8 cellular contexts compared by ENCODE assay signal in the genomic region with DNA sequence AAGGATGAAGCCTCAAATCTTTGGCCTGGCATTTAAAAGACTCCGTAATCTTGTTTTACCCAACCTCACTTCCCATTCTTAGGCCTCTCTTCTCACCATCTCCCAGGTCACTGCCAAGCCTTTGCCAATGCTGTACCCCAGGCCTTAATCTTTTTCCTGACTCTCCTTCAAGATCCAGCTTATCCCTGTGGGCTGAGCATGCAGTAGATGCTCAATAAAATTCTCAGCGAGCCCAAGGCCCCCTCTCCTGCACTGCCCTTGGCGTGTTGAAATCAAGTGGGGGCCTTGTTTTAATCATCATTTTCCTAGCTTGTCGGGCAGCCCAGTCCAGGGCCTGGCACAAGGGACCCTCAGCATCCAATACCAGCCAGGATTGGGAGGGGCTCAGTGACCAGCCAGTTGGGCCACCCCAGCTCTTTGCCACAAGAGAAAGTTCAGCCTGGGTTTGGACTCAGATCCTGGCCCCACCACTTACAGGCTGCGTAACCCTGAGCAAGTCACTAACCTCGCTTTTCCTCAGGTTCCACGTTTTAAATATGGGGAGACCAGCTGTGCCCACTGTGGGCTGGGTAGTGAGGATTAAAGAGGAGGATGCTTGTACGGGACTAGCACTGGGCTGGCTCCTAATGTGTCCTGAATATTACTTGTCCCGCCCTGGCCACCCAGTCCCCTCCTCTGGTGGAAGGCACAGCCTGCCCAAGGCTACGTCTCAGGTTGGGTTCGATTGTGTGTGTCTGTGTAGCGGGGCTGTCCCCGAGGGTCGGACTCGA. TPM values are rescaled to one million over a fixed set of nuclear protein-coding genes. Genes with fewer than 3 reads are reported as not detected.
DNase-seq lines count a peak whose midpoint lies in the region; ATAC-seq and TF ChIP-seq lines count a peak whose summit lies in the region.

No MANE protein-coding gene starts in this region.

- H3K27me3 ChIP-seq in DND-41 (ENCODE audit: insufficient read depth, low read length, poor library complexity), result no peaks in the 10 kb centered on the region
- no peaks in the 10 kb centered on the region for H3K27me3 ChIP-seq in Panc1 (ENCODE audit: control insufficient read depth, insufficient read depth, low read length)
- no peaks in the 10 kb centered on the region for H3K27me3 ChIP-seq in esophagus squamous epithelium
- H3K27me3 ChIP-seq in prostate gland (replicated peaks; ENCODE audit: insufficient read depth), result no peaks in the 10 kb centered on the region

- TF ChIP-seq CTCF in DND-41 (IDR thresholded peaks at IDR 0.05; ENCODE audit: borderline replicate concordance, extremely low read depth, low read length, poor library complexity, severe bottlenecking), result no peak
- no peak for TF ChIP-seq CTCF in Panc1 (IDR thresholded peaks at IDR 0.05)
- no peak for TF ChIP-seq CTCF in esophagus squamous epithelium (IDR thresholded peaks at IDR 0.05)
- no peak for TF ChIP-seq CTCF in prostate gland (IDR thresholded peaks at IDR 0.05)

- POLR2A ChIA-PET in Panc1 (lab: Charles Lee), result no interaction called here

- H3K4me1 ChIP-seq in DND-41 (ENCODE audit: insufficient read depth, low read length), result peaks cover 39% of the 10 kb centered on the region
- peaks cover 15% of the 10 kb centered on the region for H3K4me1 ChIP-seq in Panc1 (ENCODE audit: control insufficient read depth, insufficient read depth, low read length)
- peaks cover 23 to 44% (median 25%) of the 10 kb centered on the region in 3 donors for H3K4me1 ChIP-seq in esophagus squamous epithelium
- H3K4me1 ChIP-seq in prostate gland (replicated peaks), result no peaks in the 10 kb centered on the region

- TSS peak; percentile 69 for BruUV-seq in Panc1 (replicated peaks; lab: Mats Ljungman, UMichigan)

- CTCF ChIA-PET in Panc1 (lab: Charles Lee), result no interaction called here

- H3K9me3 ChIP-seq in DND-41 (ENCODE audit: insufficient read depth, low read length, severe bottlenecking), result no peaks in the 10 kb centered on the region
- H3K9me3 ChIP-seq in Panc1 (ENCODE audit: control insufficient read depth, insufficient read depth, low read depth, low read length), result no peaks in the 10 kb centered on the region
- H3K9me3 ChIP-seq in esophagus squamous epithelium, result no peaks in the 10 kb centered on the region
- H3K9me3 ChIP-seq in prostate gland, result no peaks in the 10 kb centered on the region

- H3K4me3 ChIP-seq in DND-41 (ENCODE audit: low read depth in 1 of 2, low read length in 2 of 2) (peak overlapping the region; percentile 73 to 84; a peak in 3 of 4 replicates), Panc1 (ENCODE audit: low read depth in 2 of 2, low read length in 2 of 2) (peak overlapping the region; percentile 43 to 58), esophagus squamous epithelium (peak overlapping the region; percentile 70 to 97 (median 82)), prostate gland (peak overlapping the region; percentile 92 to 95)

- WGBS in esophagus squamous epithelium, 2 donors, result 57 to 75% methylated on average over 5 to 9 of the region's 15 CpGs
- WGBS in prostate gland, result 69% methylated on average over 9 of the region's 15 CpGs

- H2AFZ ChIP-seq in DND-41 (ENCODE audit: low read depth, low read length), result peak overlapping the region; percentile 86

- in situ Hi-C loops in Panc1 (cut with HindIII; ENCODE audit: low pct_unique_long_range_greater_than_20kb, low sequenced_read_pairs), result no loop called here

- H3K27ac ChIP-seq in DND-41 (ENCODE audit: low read length) (peak overlapping the region; percentile 96), Panc1 (ENCODE audit: low read length) (peak overlapping the region; percentile 96), esophagus squamous epithelium (peak overlapping the region; percentile 93 to 99 (median 97)), prostate gland (peak overlapping the region; percentile 94 to 96)

- H3K36me3 ChIP-seq in DND-41 (ENCODE audit: insufficient read depth, low read length) (peaks cover 36% of the 10 kb centered on the region), Panc1 (ENCODE audit: control insufficient read depth, insufficient read depth, low read length) (peaks cover 18% of the 10 kb centered on the region), esophagus squamous epithelium (peaks cover 0 to 6% (median 0%) of the 10 kb centered on the region in 3 donors), prostate gland (no peaks in the 10 kb centered on the region)

- no peak for DNase-seq in DND-41
- DNase-seq in Panc1 (ENCODE audit: low read depth, low spot score), result no peak
- no peak for DNase-seq in esophagus squamous epithelium (lab: John Stamatoyannopoulos, UW)
- DNase-seq in prostate gland (ENCODE audit: low spot score), result peak; percentile 7
- no peak for DNase-seq in nucleus accumbens (lab: John Stamatoyannopoulos, UW)

- H3K9ac ChIP-seq in DND-41 (ENCODE audit: low read depth, low read length), result peak overlapping the region; percentile 97

- peaks cover 34% of the 10 kb centered on the region for H4K20me1 ChIP-seq in DND-41 (ENCODE audit: insufficient read depth, low read length)

- H3K4me2 ChIP-seq in DND-41 (ENCODE audit: insufficient read depth, low read length), result peak overlapping the region; percentile 85

- TF ChIP-seq POLR2A in esophagus squamous epithelium (IDR thresholded peaks at IDR 0.05) (no peak), prostate gland (IDR thresholded peaks at IDR 0.05) (no peak)

- peaks cover 46% of the 10 kb centered on the region for H3K79me2 ChIP-seq in DND-41 (ENCODE audit: insufficient read depth, low read length)

- ATAC-seq in DND-41 (ENCODE audit: insufficient read depth, low read depth) (no peak), Panc1 (no peak; the same call in 1 of the 2 replicates), HG03571 (IDR thresholded peaks at IDR 0.05; ENCODE audit: unreplicated experiment) (no peak), GM21723 (IDR thresholded peaks at IDR 0.05; ENCODE audit: unreplicated experiment) (no peak), HG02970 (IDR thresholded peaks at IDR 0.05; ENCODE audit: low FRiP score, unreplicated experiment) (no peak)

- intact Hi-C loops in Panc1 (cut with micrococcal nuclease; ENCODE audit: unreplicated experiment), result loop anchor here (10.0 kb wide), 1 partner anchor 279 kb away; a partner anchor contains a TSS
- intact Hi-C loops in esophagus squamous epithelium (cut with DNase I), result loop anchor here (10.0 kb wide), 1 partner anchor 269 kb away; no protein-coding TSS in a partner anchor
- intact Hi-C loops in prostate gland (cut with DNase I), result loop anchor here (10.0 kb wide), 1 partner anchor 279 kb away; a partner anchor contains a TSS

RNA-seq across cellular contexts. Expression of a gene that starts 0.9 kb away (rescaled TPM):
- total RNA-seq in Panc1 (2021; ENCODE audit: unreplicated experiment) (138 TPM), esophagus squamous epithelium (10 to 100 TPM; 42.4 to 63.2 (median 54.2) TPM), prostate gland (10 to 100 TPM; 41.9 to 62.4 TPM)
- polyA plus RNA-seq in Panc1 (2012; ENCODE audit: insufficient read length), result 97.5 TPM
